In the genomic region with DNA sequence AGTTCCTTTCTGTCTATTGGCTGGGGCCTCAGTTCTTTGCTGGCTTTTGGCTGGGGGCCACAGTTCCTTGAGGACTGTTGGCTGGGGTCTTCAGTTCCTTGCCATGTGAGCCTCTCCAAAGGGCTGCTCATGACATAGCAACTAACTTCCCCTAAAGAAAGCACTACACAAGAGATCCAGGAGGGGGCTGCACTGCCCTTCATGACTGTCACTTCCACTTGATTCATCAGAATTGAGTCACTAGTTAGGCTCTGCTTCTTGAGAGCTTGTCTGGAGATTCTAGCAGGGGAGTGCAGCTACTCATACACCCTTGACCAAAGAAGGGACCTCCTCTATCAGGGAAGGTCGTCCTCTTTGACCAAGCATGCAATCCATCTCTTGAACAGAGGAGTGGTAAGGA, we compare ENCODE assay signal across 9 cellular contexts. TPM values are rescaled to one million over a fixed set of nuclear protein-coding genes. Genes with fewer than 3 reads are reported as not detected.
A peak's percentile ranks its signal among the peaks of the same experiment; 100 is the strongest.
DNase-seq lines count a peak whose midpoint lies in the region; ATAC-seq and TF ChIP-seq lines count a peak whose summit lies in the region.
"Had no signal": no experiment of that assay in that cellular context is flagged by ENCODE, and none has a peak within 500 bp of the region (broad histone marks: within the 10 kb centered on the region; RNA-seq: fewer than 3 reads in every experiment).

No MANE protein-coding gene starts in this region.

- no peaks in the 10 kb centered on the region for H3K36me3 ChIP-seq in WERI-Rb-1
- H3K36me3 ChIP-seq: SJSA1 had no signal

- no TSS peak for BruUV-seq in Calu3 (replicated peaks; lab: Mats Ljungman, UMichigan)

- no peak overlapping the region for H3K4me3 ChIP-seq in WERI-Rb-1 (ENCODE audit: low read depth, low read length)
- H3K4me3 ChIP-seq: SJSA1 had no signal

- CTCF ChIA-PET in Calu3 (lab: Charles Lee) = interaction anchor here (0.6 to 1.4 kb wide), 6 partner anchors 37 to 458 kb away, joined by 3 to 15 read pairs (median 7); no protein-coding TSS in a partner anchor

- TF ChIP-seq CTCF in Calu3 (IDR thresholded peaks at IDR 0.05; ENCODE audit: unreplicated experiment) = peak; percentile 40
- TF ChIP-seq CTCF in WERI-Rb-1 (IDR thresholded peaks at IDR 0.05; ENCODE audit: low read depth, low read length) = peak; percentile 38; the same call in 1 of the 2 replicates

- no peak overlapping the region for H3K27ac Mint-ChIP-seq in Calu3 (ENCODE audit: unreplicated experiment)

- DNase-seq in Calu3 (peak; percentile 59), WERI-Rb-1 (peak; percentile 10), fibroblast of the conjunctiva (ENCODE audit: low read depth) (peak; percentile 21)
- DNase-seq in stimulated activated CD8-positive, alpha-beta memory T cell treated with anti-CD3 and anti-CD28 coated beads, Interleukin-4, amount 100 ng/mL, for 48 hours = peak; percentile 40
- DNase-seq in NK-92 treated with Interleukin-12 subunit alpha and Interleukin-12 subunit beta, amount 100 ng/mL, for 24 hours (lab: John Stamatoyannopoulos, UW) = no peak

- H3K4me1 Mint-ChIP-seq in Calu3 (ENCODE audit: low read depth, unreplicated experiment) = peaks cover 8% of the 10 kb centered on the region

- H3K4me3 Mint-ChIP-seq in Calu3 (ENCODE audit: low read depth, unreplicated experiment) = no peak overlapping the region

- no peaks in the 10 kb centered on the region for H3K9me3 ChIP-seq in WERI-Rb-1 (ENCODE audit: severe bottlenecking)
- H3K9me3 ChIP-seq: SJSA1 had no signal

- H3K36me3 Mint-ChIP-seq in Calu3 (ENCODE audit: insufficient read depth, unreplicated experiment) = no peaks in the 10 kb centered on the region

- H3K27ac ChIP-seq in WERI-Rb-1 = no peak overlapping the region
- H3K27ac ChIP-seq: SJSA1 had no signal

- no peaks in the 10 kb centered on the region for H3K27me3 ChIP-seq in WERI-Rb-1 (ENCODE audit: insufficient read depth, low read depth, severe bottlenecking)
- H3K27me3 ChIP-seq: SJSA1 had no signal

- ATAC-seq in HG02885 (IDR thresholded peaks at IDR 0.05; ENCODE audit: poor library complexity, unreplicated experiment) (peak; percentile 46), GM21825 (IDR thresholded peaks at IDR 0.05; ENCODE audit: unreplicated experiment) (no peak), HG02610 (IDR thresholded peaks at IDR 0.05; ENCODE audit: unreplicated experiment) (no peak)

- H3K27me3 Mint-ChIP-seq in Calu3 (ENCODE audit: unreplicated experiment) = peaks cover 21% of the 10 kb centered on the region

- peaks cover 4% of the 10 kb centered on the region for H3K9me3 Mint-ChIP-seq in Calu3 (ENCODE audit: low read depth, unreplicated experiment)

- intact Hi-C loops in Calu3 (cut with micrococcal nuclease; ENCODE audit: unreplicated experiment) = loop anchor here (1.0 to 10.0 kb wide), 4 partner anchors 181 to 459 kb away; no protein-coding TSS in a partner anchor

RNA-seq across cellular contexts. Expression of gene MKX, which starts 38.0 kb away (rescaled TPM):
- total RNA-seq in Calu3 (2022) = 1.5 and 2.3 TPM in 2 replicates
- total RNA-seq: SJSA1 had no signal
